Comparison of ENCODE assay signal across 24 cellular contexts in the genomic region with DNA sequence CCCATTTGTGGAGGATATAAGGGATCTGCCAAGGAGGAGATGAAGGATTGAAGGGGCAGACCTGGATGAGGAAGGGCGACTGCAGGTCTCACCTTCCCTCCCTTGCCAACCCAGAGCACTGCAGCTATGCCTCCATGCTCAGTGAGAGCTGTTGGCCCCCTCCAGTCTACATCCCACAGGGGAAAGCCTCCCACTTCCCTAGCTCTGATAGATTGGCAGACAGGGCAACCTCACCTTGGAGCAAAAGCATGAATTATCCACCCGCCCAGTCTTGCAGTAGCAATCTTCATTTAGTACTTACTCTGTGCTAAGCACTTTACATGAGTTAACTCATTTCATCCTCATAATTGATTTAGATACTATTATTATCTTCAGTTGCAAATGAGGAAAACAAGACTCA.
DNase-seq lines count a peak whose midpoint lies in the region; ATAC-seq, FAIRE-seq and TF ChIP-seq lines count a peak whose summit lies in the region.
"Had no signal": no experiment of that assay in that cellular context is flagged by ENCODE, and none has a peak within 500 bp of the region (broad histone marks: within the 10 kb centered on the region; RNA-seq: fewer than 3 reads in every experiment).

No MANE protein-coding gene starts in this region.

- peak overlapping the region; percentile 54 for H3K4me3 Mint-ChIP-seq in astrocyte (ENCODE audit: unreplicated experiment)
- peak overlapping the region; percentile 37 for H3K4me3 Mint-ChIP-seq in progenitor cell of endocrine pancreas (ENCODE audit: low read depth)
- no peak overlapping the region for H3K4me3 Mint-ChIP-seq in stimulated activated effector memory CD8-positive, alpha-beta T cell treated with anti-CD3 and anti-CD28 coated beads, Interleukin-12 subunit alpha, Interleukin-12 subunit beta, amount 100 ng/mL, for 72 hours
- H3K4me3 Mint-ChIP-seq: CD14-positive monocyte; CD4-positive, alpha-beta T cell; CD8-positive, alpha-beta memory T cell; GM23338; H9; HFFc6 had no signal

- no peak overlapping the region for H2BK120ac ChIP-seq in mesenchymal stem cell (ENCODE audit: low read depth, low read length)

- no peak for FAIRE-seq in astrocyte (lab: Jason Lieb, UNC)
- FAIRE-seq: A549, GM12891, GM18507 had no signal

- no peaks in the 10 kb centered on the region for H3K79me2 ChIP-seq in astrocyte (ENCODE audit: insufficient read depth, low read length)

- H2BK15ac ChIP-seq in mesenchymal stem cell (ENCODE audit: low read depth, poor library complexity, severe bottlenecking) = no peak overlapping the region

- H3K4me1 ChIP-seq in astrocyte (ENCODE audit: insufficient read depth, low read length) = peaks cover 14% of the 10 kb centered on the region
- peaks cover 10% of the 10 kb centered on the region for H3K4me1 ChIP-seq in mesenchymal stem cell (ENCODE audit: control insufficient read depth, insufficient read depth, low read depth, low read length)
- H3K4me1 ChIP-seq in HAP-1 = no peaks in the 10 kb centered on the region; the same call in 1 of the 2 replicates
- H3K4me1 ChIP-seq: BE2C had no signal

- no peak overlapping the region for H3K14ac ChIP-seq in mesenchymal stem cell (ENCODE audit: low read length in 2 of 2)

- H4K8ac ChIP-seq in mesenchymal stem cell (ENCODE audit: low read length) = no peak overlapping the region

- no peaks in the 10 kb centered on the region for H3K79me1 ChIP-seq in mesenchymal stem cell (replicated peaks; ENCODE audit: low read length, poor library complexity, severe bottlenecking)

- no peak overlapping the region for H2AK5ac ChIP-seq in mesenchymal stem cell (ENCODE audit: low read length, severe bottlenecking)

- peak overlapping the region; percentile 43 for H4K91ac ChIP-seq in mesenchymal stem cell (ENCODE audit: low read length)

- H2BK12ac ChIP-seq in mesenchymal stem cell (ENCODE audit: low read length in 2 of 2) = peak overlapping the region; percentile 34 to 69

- H3K36me3 Mint-ChIP-seq in astrocyte (ENCODE audit: low read depth, unreplicated experiment) (no peaks in the 10 kb centered on the region), progenitor cell of endocrine pancreas (ENCODE audit: insufficient read depth) (no peaks in the 10 kb centered on the region)
- H3K36me3 Mint-ChIP-seq in stimulated activated effector memory CD8-positive, alpha-beta T cell treated with anti-CD3 and anti-CD28 coated beads, Interleukin-12 subunit alpha, Interleukin-12 subunit beta, amount 100 ng/mL, for 72 hours = no peaks in the 10 kb centered on the region
- H3K36me3 Mint-ChIP-seq: CD14-positive monocyte; CD8-positive, alpha-beta memory T cell had no signal

- no peak overlapping the region for H3K4me2 ChIP-seq in astrocyte (ENCODE audit: low read length)
- H3K4me2 ChIP-seq in mesenchymal stem cell (ENCODE audit: low read length, poor library complexity, severe bottlenecking) = no peak overlapping the region
- H3K4me2 ChIP-seq: A549; BLaER1 treated with 17β-estradiol and CSF1 and Interleukin-3, amounts not matched to agents 10 nM and 100 nM; GM23338 had no signal

- no peak overlapping the region for H3K9ac ChIP-seq in astrocyte (ENCODE audit: low read length)
- no peak overlapping the region for H3K9ac ChIP-seq in mesenchymal stem cell (ENCODE audit: low read length)
- H3K9ac ChIP-seq: BLaER1 treated with 17β-estradiol and CSF1 and Interleukin-3, amounts not matched to agents 10 nM and 100 nM had no signal

- H3K36me3 ChIP-seq in astrocyte (ENCODE audit: insufficient read depth, low read length) (no peaks in the 10 kb centered on the region), mesenchymal stem cell (ENCODE audit: control insufficient read depth in 1 of 2, insufficient read depth in 2 of 2, low read depth in 1 of 2, low read length in 2 of 2) (no peaks in the 10 kb centered on the region), HAP-1 (replicated peaks) (no peaks in the 10 kb centered on the region)
- H3K36me3 ChIP-seq: BE2C; BLaER1 treated with 17β-estradiol and CSF1 and Interleukin-3, amounts not matched to agents 10 nM and 100 nM had no signal

- TF ChIP-seq CTCF in astrocyte (IDR thresholded peaks at IDR 0.05; ENCODE audit: insufficient read depth, low read depth, low read length) (no peak), progenitor cell of endocrine pancreas (IDR thresholded peaks at IDR 0.05; ENCODE audit: unreplicated experiment) (no peak)

- no peaks in the 10 kb centered on the region for H3K9me3 Mint-ChIP-seq in astrocyte (ENCODE audit: unreplicated experiment)
- H3K9me3 Mint-ChIP-seq in progenitor cell of endocrine pancreas (ENCODE audit: low read depth) = no peaks in the 10 kb centered on the region
- H3K9me3 Mint-ChIP-seq in stimulated activated effector memory CD8-positive, alpha-beta T cell treated with anti-CD3 and anti-CD28 coated beads, Interleukin-12 subunit alpha, Interleukin-12 subunit beta, amount 100 ng/mL, for 72 hours = no peaks in the 10 kb centered on the region
- H3K9me3 Mint-ChIP-seq: CD14-positive monocyte; CD4-positive, alpha-beta T cell; CD8-positive, alpha-beta memory T cell; GM23338; H9; HFFc6 had no signal

- H3K23ac ChIP-seq in mesenchymal stem cell (ENCODE audit: low read length in 2 of 2) = no peak overlapping the region

- peaks cover 8% of the 10 kb centered on the region for H3K27me3 Mint-ChIP-seq in astrocyte (ENCODE audit: low read depth, unreplicated experiment)
- H3K27me3 Mint-ChIP-seq in progenitor cell of endocrine pancreas = no peaks in the 10 kb centered on the region
- H3K27me3 Mint-ChIP-seq: CD4-positive, alpha-beta T cell had no signal

- H3K27ac Mint-ChIP-seq in astrocyte (ENCODE audit: unreplicated experiment) (no peak overlapping the region), progenitor cell of endocrine pancreas (no peak overlapping the region)
- peak overlapping the region; percentile 54 for H3K27ac Mint-ChIP-seq in stimulated activated effector memory CD8-positive, alpha-beta T cell treated with anti-CD3 and anti-CD28 coated beads, Interleukin-12 subunit alpha, Interleukin-12 subunit beta, amount 100 ng/mL, for 72 hours
- H3K27ac Mint-ChIP-seq: CD4-positive, alpha-beta T cell; CD8-positive, alpha-beta memory T cell; GM23338; H9; HFFc6 had no signal

- H3K4me3 ChIP-seq in astrocyte (ENCODE audit: insufficient read depth, low read depth, low read length) = no peak overlapping the region
- H3K4me3 ChIP-seq in mesenchymal stem cell (ENCODE audit: insufficient read depth in 1 of 2, low read depth in 1 of 2, low read length in 2 of 2) = no peak overlapping the region
- H3K4me3 ChIP-seq in HAP-1 = no peak overlapping the region
- H3K4me3 ChIP-seq: A549; BLaER1 treated with 17β-estradiol and CSF1 and Interleukin-3, amounts not matched to agents 10 nM and 100 nM; GM23338 had no signal

- no peak for DNase-seq in astrocyte (ENCODE audit: low read depth)
- no peak for DNase-seq in mesenchymal stem cell
- DNase-seq in progenitor cell of endocrine pancreas (ENCODE audit: low spot score, unreplicated experiment) = no peak
- DNase-seq in stimulated activated effector memory CD8-positive, alpha-beta T cell treated with anti-CD3 and anti-CD28 coated beads, Interleukin-12 subunit alpha, Interleukin-12 subunit beta, amount 100 ng/mL, for 72 hours (ENCODE audit: low spot score in 2 of 2) = no peak
- no peak for DNase-seq in NCI-H1105 treated with DMSO at 0.1 percent for 48 hours (lab: John Stamatoyannopoulos, UW)
- DNase-seq in dedifferentiated amniotic fluid mesenchymal stem cell (ENCODE audit: extremely low spot score) = no peak
- DNase-seq in HAP-1 (ENCODE audit: low spot score in 2 of 2) = no peak
- DNase-seq: 8988T; ACHN; AML-193; BE2C; CD4-positive, alpha-beta T cell; CD8-positive, alpha-beta memory T cell; DMS53; DMS79 treated with DMSO at 0.1 percent for 48 hours; GF-D8; H9; HFFc6 had no signal

- ATAC-seq in stimulated activated effector memory CD8-positive, alpha-beta T cell treated with anti-CD3 and anti-CD28 coated beads, Interleukin-12 subunit alpha, Interleukin-12 subunit beta, amount 100 ng/mL, for 72 hours = no peak

- H2AFZ ChIP-seq in astrocyte (ENCODE audit: low read depth, low read length) = no peak overlapping the region
- no peak overlapping the region for H2AFZ ChIP-seq in mesenchymal stem cell (ENCODE audit: low read depth, low read length)
- H2AFZ ChIP-seq: GM23338 had no signal

- H3K4me1 Mint-ChIP-seq in astrocyte (ENCODE audit: low read depth, unreplicated experiment) (peaks cover 15% of the 10 kb centered on the region), progenitor cell of endocrine pancreas (ENCODE audit: low read depth) (peaks cover 28% of the 10 kb centered on the region)
- peaks cover 49% of the 10 kb centered on the region for H3K4me1 Mint-ChIP-seq in stimulated activated effector memory CD8-positive, alpha-beta T cell treated with anti-CD3 and anti-CD28 coated beads, Interleukin-12 subunit alpha, Interleukin-12 subunit beta, amount 100 ng/mL, for 72 hours

- peak overlapping the region in 1 of 2 experiments; percentile 28 for H3K18ac ChIP-seq in mesenchymal stem cell (ENCODE audit: low read depth in 1 of 2, low read length in 2 of 2)

- H2BK5ac ChIP-seq in mesenchymal stem cell (ENCODE audit: low read depth, low read length, poor library complexity, severe bottlenecking) = no peak overlapping the region

- H3K9me3 ChIP-seq in astrocyte (ENCODE audit: insufficient read depth, low read depth, low read length) (no peaks in the 10 kb centered on the region), mesenchymal stem cell (ENCODE audit: control insufficient read depth, low read length) (no peaks in the 10 kb centered on the region), HAP-1 (no peaks in the 10 kb centered on the region)
- H3K9me3 ChIP-seq: A549; BE2C; BLaER1 treated with 17β-estradiol and CSF1 and Interleukin-3, amounts not matched to agents 10 nM and 100 nM had no signal

- in situ Hi-C loops in HAP-1 (cut with MboI; ENCODE audit: low sequenced_read_pairs) = no loop called here

- H3K27ac ChIP-seq in astrocyte (ENCODE audit: low read depth, low read length) = no peak overlapping the region
- no peak overlapping the region for H3K27ac ChIP-seq in mesenchymal stem cell (ENCODE audit: low read length, poor library complexity, severe bottlenecking)
- H3K27ac ChIP-seq: BLaER1 treated with 17β-estradiol and CSF1 and Interleukin-3, amounts not matched to agents 10 nM and 100 nM had no signal

- no peaks in the 10 kb centered on the region for H3K27me3 ChIP-seq in astrocyte (ENCODE audit: insufficient read depth, low read length)
- H3K27me3 ChIP-seq in mesenchymal stem cell (ENCODE audit: control insufficient read depth in 1 of 2, insufficient read depth in 1 of 2, low read length in 2 of 2) = no peaks in the 10 kb centered on the region
- no peaks in the 10 kb centered on the region for H3K27me3 ChIP-seq in HAP-1 (ENCODE audit: low read depth)
- H3K27me3 ChIP-seq: BE2C; BLaER1 treated with 17β-estradiol and CSF1 and Interleukin-3, amounts not matched to agents 10 nM and 100 nM had no signal

- WGBS in mesenchymal stem cell = 97% methylated on average over 2 of the region's 2 CpGs

- no peaks in the 10 kb centered on the region for H4K20me1 ChIP-seq in astrocyte (ENCODE audit: insufficient read depth, low read length)
- H4K20me1 ChIP-seq: BLaER1 treated with 17β-estradiol and CSF1 and Interleukin-3, amounts not matched to agents 10 nM and 100 nM had no signal

- H3K4ac ChIP-seq in mesenchymal stem cell (ENCODE audit: low read depth in 1 of 2, low read length in 2 of 2) = peak overlapping the region in 1 of 2 experiments; percentile 13
